Comparison of ENCODE assay signal across 26 cellular contexts in genomic region chr17:82331345-82331939, GRCh38. TPM values are rescaled to one million over a fixed set of nuclear protein-coding genes. Genes with fewer than 3 reads are reported as not detected.
A peak's percentile ranks its signal among the peaks of the same experiment; 100 is the strongest.
DNase-seq lines count a peak whose midpoint lies in the region; ATAC-seq, FAIRE-seq and TF ChIP-seq lines count a peak whose summit lies in the region.
"Had no signal": no experiment of that assay in that cellular context is flagged by ENCODE, and none has a peak within 500 bp of the region (broad histone marks: within the 10 kb centered on the region; RNA-seq: fewer than 3 reads in every experiment).

No MANE protein-coding gene starts in this region.

- TF ChIP-seq POLR2A in K562 (conservative IDR thresholded peaks at IDR 0.05) = no peak

- BruUV-seq in K562 (replicated peaks; lab: Mats Ljungman, UMichigan) = no TSS peak

- H3K9me3 Mint-ChIP-seq in naive thymus-derived CD4-positive, alpha-beta T cell = no peaks in the 10 kb centered on the region
- H3K9me3 Mint-ChIP-seq: activated B cell treated with CpG ODN at 0.5 μM for 24 hours; activated naive CD8-positive, alpha-beta T cell treated with anti-CD3 and anti-CD28 coated beads, Interleukin-2, amount 10 ng/mL, durations not matched to agents 7 days and 5 days; GM23338 had no signal

- POLR2A ChIA-PET in K562 (lab: Yijun Ruan, JAX) = interaction anchor here (0.6 to 1.2 kb wide), 4 partner anchors 14 to 120 kb away, joined by 3 to 4 read pairs (median 4); no protein-coding TSS in a partner anchor
- POLR2A ChIA-PET in naive thymus-derived CD4-positive, alpha-beta T cell (lab: Charles Lee) = interaction anchor here (1.3 to 3.7 kb wide), 2 partner anchors 16 to 34 kb away, joined by 3 to 27 read pairs; no protein-coding TSS in a partner anchor

- FAIRE-seq in K562 (lab: Jason Lieb, UNC) = peak; percentile 11

- no peaks in the 10 kb centered on the region for H3K36me3 Mint-ChIP-seq in naive thymus-derived CD4-positive, alpha-beta T cell
- H3K36me3 Mint-ChIP-seq: activated naive CD8-positive, alpha-beta T cell treated with anti-CD3 and anti-CD28 coated beads, Interleukin-2, amount 10 ng/mL, durations not matched to agents 7 days and 5 days had no signal

- H3K9ac ChIP-seq in K562 (ENCODE audit: insufficient read depth in 1 of 2, low read depth in 2 of 2, low read length in 2 of 2) = 0 out of 4 replicates have a peak overlapping the region, but pooled peaks of 1 of the 2 experiments have one; percentile 20

- no peak for TF ChIP-seq EP300 in K562 (IDR thresholded peaks at IDR 0.05; ENCODE audit: low read length)

- peaks cover 0 to 6% (median 0%) of the 10 kb centered on the region in 5 donors for H3K27me3 Mint-ChIP-seq in naive thymus-derived CD4-positive, alpha-beta T cell

- H4K20me1 ChIP-seq in K562 (replicated peaks; ENCODE audit: control insufficient read depth, insufficient read depth, low read length) = no peaks in the 10 kb centered on the region

- CTCF ChIA-PET in K562 (lab: Yijun Ruan, JAX; ENCODE audit: low intra/inter-chr PET ratio) = no interaction called here
- CTCF ChIA-PET in naive thymus-derived CD4-positive, alpha-beta T cell (lab: Charles Lee) = no interaction called here

- intact Hi-C loops in K562 (cut with micrococcal nuclease) = no loop called here
- intact Hi-C loops in naive thymus-derived CD4-positive, alpha-beta T cell (cut with micrococcal nuclease) = no loop called here

- in situ Hi-C loops in K562 (cut with MboI) = no loop called here

- H3K27ac ChIP-seq in K562 (ENCODE audit: extremely low read depth, low read depth, low read length) = no peak overlapping the region
- H3K27ac ChIP-seq in naive thymus-derived CD4-positive, alpha-beta T cell (ENCODE audit: low read depth, low read length) = no peak overlapping the region

- H3K9me1 ChIP-seq in K562 (ENCODE audit: control insufficient read depth, insufficient read depth, low read length) = no peaks in the 10 kb centered on the region

- ATAC-seq in K562 (no peak), HG02852 (IDR thresholded peaks at IDR 0.05; ENCODE audit: unreplicated experiment) (no peak)
- no peak for ATAC-seq in naive thymus-derived CD4-positive, alpha-beta T cell
- ATAC-seq: GM23338 had no signal

- WGBS in K562 (ENCODE audit: insufficient coverage, low coverage, missing lambda C conversion rate) = 81% methylated on average over 25 of the region's 25 CpGs

- no peak for TF ChIP-seq RAD21 in K562 (CRISPR knock-in tag; conservative IDR thresholded peaks at IDR 0.05 in 1 of 2, IDR thresholded peaks at IDR 0.05 in 1 of 2)

- H3K4me1 Mint-ChIP-seq in naive thymus-derived CD4-positive, alpha-beta T cell = peaks cover 16 to 33% (median 24%) of the 10 kb centered on the region in 7 donors

- H3K4me1 ChIP-seq in K562 (replicated peaks in 1 of 2; ENCODE audit: control insufficient read depth in 2 of 2, insufficient read depth in 2 of 2, low read length in 2 of 2) = peaks cover 37 to 99% of the 10 kb centered on the region in 2 experiments
- peaks cover 15 to 17% of the 10 kb centered on the region in 2 donors for H3K4me1 ChIP-seq in naive thymus-derived CD4-positive, alpha-beta T cell (ENCODE audit: control insufficient read depth in 2 of 2, insufficient read depth in 2 of 2, low read length in 2 of 2)

- H3K36me3 ChIP-seq in K562 (ENCODE audit: control insufficient read depth, insufficient read depth, low read length) = no peaks in the 10 kb centered on the region
- no peaks in the 10 kb centered on the region for H3K36me3 ChIP-seq in naive thymus-derived CD4-positive, alpha-beta T cell (ENCODE audit: control insufficient read depth in 2 of 3, insufficient read depth in 3 of 3, low read length in 3 of 3)
- H3K36me3 ChIP-seq: MG63 had no signal

- DNase-seq in DMS53 (lab: John Stamatoyannopoulos, UW) = peak; percentile 64
- no peak for DNase-seq in DMS53 treated with DMSO at 0.1 percent for 48 hours (lab: John Stamatoyannopoulos, UW; ENCODE audit: unreplicated experiment)
- DNase-seq in COLO668 (lab: John Stamatoyannopoulos, UW; ENCODE audit: unreplicated experiment) = peak; percentile 12
- no peak for DNase-seq in K562 (ENCODE audit: extremely low read depth in 1 of 4, low spot score in 3 of 4)
- no peak for DNase-seq in naive thymus-derived CD4-positive, alpha-beta T cell
- no peak for DNase-seq in T-helper 9 cell
- DNase-seq in C1 segment of cervical spinal cord (lab: John Stamatoyannopoulos, UW) = no peak
- DNase-seq: activated B cell treated with CpG ODN at 0.5 μM for 24 hours; activated CD4-positive, alpha-beta T cell treated with anti-CD3 and anti-CD28 coated beads, Interleukin-2, amount 50 U/mL, for 4 hours; activated CD8-positive, alpha-beta memory T cell treated with anti-CD3 and anti-CD28 coated beads, Interleukin-2, amount 50 U/mL, for 48 hours; activated effector memory CD4-positive, alpha-beta T cell treated with Interleukin-2 at 50 U/mL for 16 hours; activated naive CD8-positive, alpha-beta T cell treated with anti-CD3 and anti-CD28 coated beads, Interleukin-2, amount 10 ng/mL, durations not matched to agents 7 days and 5 days; AML-193; effector CD8-positive, alpha-beta T cell; kidney glomerular epithelial cell; nucleus accumbens had no signal

- H3K4me2 ChIP-seq in K562 (ENCODE audit: insufficient read depth, low read length) = no peak overlapping the region
- H3K4me2 ChIP-seq: GM23338 had no signal

- H3K9me3 ChIP-seq in K562 (replicated peaks; ENCODE audit: control insufficient read depth, insufficient read depth, low read depth, low read length) = no peaks in the 10 kb centered on the region
- H3K9me3 ChIP-seq in naive thymus-derived CD4-positive, alpha-beta T cell (ENCODE audit: control insufficient read depth in 2 of 3, low read length in 3 of 3) = no peaks in the 10 kb centered on the region
- H3K9me3 ChIP-seq: MG63 had no signal

- peaks cover 11% of the 10 kb centered on the region; the same call in 2 of the 3 replicates for H3K79me2 ChIP-seq in K562 (ENCODE audit: control insufficient read depth, insufficient read depth, low read length)

- TF ChIP-seq CTCF in K562 (IDR thresholded peaks at IDR 0.05 in 2 of 3, conservative IDR thresholded peaks at IDR 0.05 in 1 of 3; ENCODE audit: insufficient read depth in 2 of 3, low read depth in 1 of 3, low read length in 3 of 3) = no peak

- H3K4me3 Mint-ChIP-seq in naive thymus-derived CD4-positive, alpha-beta T cell = peak overlapping the region in 7 of 10 donors; percentile 23 to 90 (median 59)
- H3K4me3 Mint-ChIP-seq: activated B cell treated with CpG ODN at 0.5 μM for 24 hours; activated naive CD8-positive, alpha-beta T cell treated with anti-CD3 and anti-CD28 coated beads, Interleukin-2, amount 10 ng/mL, durations not matched to agents 7 days and 5 days had no signal

- no peaks in the 10 kb centered on the region for H3K27me3 ChIP-seq in K562 (ENCODE audit: control insufficient read depth in 2 of 2, insufficient read depth in 2 of 2, low read length in 2 of 2)
- H3K27me3 ChIP-seq in naive thymus-derived CD4-positive, alpha-beta T cell (ENCODE audit: control insufficient read depth in 2 of 2, insufficient read depth in 2 of 2, low read length in 2 of 2) = no peaks in the 10 kb centered on the region
- H3K27me3 ChIP-seq: MG63 had no signal

- no peak overlapping the region for H3K4me3 ChIP-seq in K562
- H3K4me3 ChIP-seq in naive thymus-derived CD4-positive, alpha-beta T cell (ENCODE audit: low read length) = no peak overlapping the region
- H3K4me3 ChIP-seq: GM23338 had no signal

- H3K27ac Mint-ChIP-seq in naive thymus-derived CD4-positive, alpha-beta T cell = no peak overlapping the region
- H3K27ac Mint-ChIP-seq: activated B cell treated with CpG ODN at 0.5 μM for 24 hours; activated naive CD8-positive, alpha-beta T cell treated with anti-CD3 and anti-CD28 coated beads, Interleukin-2, amount 10 ng/mL, durations not matched to agents 7 days and 5 days; GM23338 had no signal

- H2AFZ ChIP-seq in K562 (ENCODE audit: low read depth, low read length) = no peak overlapping the region
- H2AFZ ChIP-seq: GM23338 had no signal

RNA-seq across cellular contexts. Expression of gene SECTM1, which starts 2.1 kb away (rescaled TPM):
- total RNA-seq in K562 (2011; cell fraction: chromatin; rRNA removed; ENCODE audit: low replicate concordance) = 0.86 TPM in 1 of 2 replicates, not detected in the other
- 0.53 and 0.83 TPM in 2 replicates for total RNA-seq in K562 (2011; cell fraction: nucleolus; rRNA removed)
- 0.99 TPM in 1 of 2 replicates, not detected in the other for total RNA-seq in K562 (2011; cell fraction: nucleoplasm; rRNA removed)
- total RNA-seq in K562 (2014; rRNA removed) (0.18 TPM in 1 of 2 replicates, not detected in the other), K562 (2014; rRNA removed; fragmentation: Illumina TruSeq; extraction: Trizol) (not detected in 2 replicates), K562 (2015; rRNA removed; fragmentation: Illumina TruSeq; extraction: Trizol) (not detected in 2 replicates), K562 (2021) (0.11 TPM in 1 of 2 replicates, not detected in the other)
- polyA plus RNA-seq in K562 (2011; rRNA removed) (0.19 and 0.46 TPM in 2 replicates), K562 (2014; fragmentation: Illumina TruSeq; extraction: Trizol) (0.15 TPM in 1 of 2 replicates, not detected in the other), K562 (2014; fragmentation: Nextera tagmentation; extraction: Ambion mirVana) (not detected), K562 (2014; rRNA removed) (not detected in 2 replicates)
- polyA plus RNA-seq in K562 (2011; cell fraction: cytosol; rRNA removed) = 0.35 and 1.1 TPM in 2 replicates
- 0.31 and 0.47 TPM in 2 replicates for polyA plus RNA-seq in K562 (2011; cell fraction: nucleus; rRNA removed)
- 0.36 and 0.57 TPM in 2 replicates for polyA plus RNA-seq in K562 (2012)
- 0.18 and 0.33 TPM in 2 replicates for polyA minus RNA-seq in K562 (2011; rRNA and poly(A)+ RNA removed)
- not detected in 2 replicates for polyA minus RNA-seq in K562 (2011; cell fraction: cytosol; rRNA and poly(A)+ RNA removed)
- polyA minus RNA-seq in K562 (2011; cell fraction: nucleus; rRNA and poly(A)+ RNA removed) = 0.94 TPM in 1 of 2 replicates, not detected in the other
- 10 to 100 TPM in 2 of 5 experiments, 1 to 10 TPM in 3; 2.3 to 32.4 (median 5.1) TPM for total RNA-seq in naive thymus-derived CD4-positive, alpha-beta T cell
- polyA plus RNA-seq in naive thymus-derived CD4-positive, alpha-beta T cell = 1 to 10 TPM; 1.5 to 3.2 TPM
- total RNA-seq: activated B cell treated with CpG ODN at 0.5 μM for 24 hours had no signal

RNA-seq across cellular contexts. Expression of gene CD7, which starts 14.0 kb away (rescaled TPM):
- 0.44 TPM in 1 of 2 replicates, not detected in the other for total RNA-seq in K562 (2011; cell fraction: chromatin; rRNA removed; ENCODE audit: low replicate concordance)
- 0.66 and 0.83 TPM in 2 replicates for total RNA-seq in K562 (2011; cell fraction: nucleolus; rRNA removed)
- total RNA-seq in K562 (2011; cell fraction: nucleoplasm; rRNA removed) = 0.69 TPM in 1 of 2 replicates, not detected in the other
- total RNA-seq in K562 (2014; rRNA removed) = not detected in 2 replicates
- total RNA-seq in K562 (2014; rRNA removed; fragmentation: Illumina TruSeq; extraction: Trizol) = not detected in 2 replicates
- not detected in 2 replicates for total RNA-seq in K562 (2015; rRNA removed; fragmentation: Illumina TruSeq; extraction: Trizol)
- total RNA-seq in K562 (2021) = 0.18 and 0.35 TPM in 2 replicates
- polyA plus RNA-seq in K562 (2011; rRNA removed) = 0.21 and 0.85 TPM in 2 replicates
- 0.34 and 1.3 TPM in 2 replicates for polyA plus RNA-seq in K562 (2011; cell fraction: cytosol; rRNA removed)
- polyA plus RNA-seq in K562 (2011; cell fraction: nucleus; rRNA removed) = 0.88 and 1.2 TPM in 2 replicates
- 0.16 and 0.19 TPM in 2 replicates for polyA plus RNA-seq in K562 (2012)
- polyA plus RNA-seq in K562 (2014; fragmentation: Illumina TruSeq; extraction: Trizol) = not detected in 2 replicates
- polyA plus RNA-seq in K562 (2014; fragmentation: Nextera tagmentation; extraction: Ambion mirVana) = not detected
- not detected in 2 replicates for polyA plus RNA-seq in K562 (2014; rRNA removed)
- not detected in 2 replicates for polyA minus RNA-seq in K562 (2011; rRNA and poly(A)+ RNA removed)
- 1.0 TPM in 1 of 2 replicates, not detected in the other for polyA minus RNA-seq in K562 (2011; cell fraction: cytosol; rRNA and poly(A)+ RNA removed)
- polyA minus RNA-seq in K562 (2011; cell fraction: nucleus; rRNA and poly(A)+ RNA removed) = 0.27 TPM in 1 of 2 replicates, not detected in the other
- 100 to 1,000 TPM in 3 of 5 experiments, 10 to 100 TPM in 2; 61.9 to 390 (median 165) TPM for total RNA-seq in naive thymus-derived CD4-positive, alpha-beta T cell
- 100 to 1,000 TPM; 169 to 183 TPM for polyA plus RNA-seq in naive thymus-derived CD4-positive, alpha-beta T cell
- total RNA-seq: A172, cerebellum, epithelial cell of proximal tubule, pulmonary artery endothelial cell had no signal

RNA-seq across cellular contexts. Expression of gene TEX19, which starts 27.6 kb away (rescaled TPM):
- total RNA-seq in K562 (2011; cell fraction: chromatin; rRNA removed; ENCODE audit: low replicate concordance) = 1.0 and 1.2 TPM in 2 replicates
- total RNA-seq in K562 (2011; cell fraction: nucleolus; rRNA removed) = 1.2 TPM in 2 replicates
- total RNA-seq in K562 (2011; cell fraction: nucleoplasm; rRNA removed) = 1.0 and 1.8 TPM in 2 replicates
- total RNA-seq in K562 (2014; rRNA removed) (1.6 and 2.4 TPM in 2 replicates), K562 (2014; rRNA removed; fragmentation: Illumina TruSeq; extraction: Trizol) (0.93 and 1.4 TPM in 2 replicates), K562 (2015; rRNA removed; fragmentation: Illumina TruSeq; extraction: Trizol) (1.6 and 2.0 TPM in 2 replicates), K562 (2021) (1.4 and 2.1 TPM in 2 replicates)
- polyA plus RNA-seq in K562 (2011; rRNA removed) (3.6 and 4.9 TPM in 2 replicates), K562 (2014; fragmentation: Illumina TruSeq; extraction: Trizol) (1.9 and 2.3 TPM in 2 replicates), K562 (2014; fragmentation: Nextera tagmentation; extraction: Ambion mirVana) (under 1 TPM; 0.10 to 0.57 TPM), K562 (2014; rRNA removed) (1.9 and 2.2 TPM in 2 replicates)
- polyA plus RNA-seq in K562 (2011; cell fraction: cytosol; rRNA removed) = 4.1 and 5.7 TPM in 2 replicates
- polyA plus RNA-seq in K562 (2011; cell fraction: nucleus; rRNA removed) = 1.2 and 1.9 TPM in 2 replicates
- polyA plus RNA-seq in K562 (2012) = 2.0 and 5.3 TPM in 2 replicates
- polyA minus RNA-seq in K562 (2011; rRNA and poly(A)+ RNA removed) = 2.4 and 2.7 TPM in 2 replicates
- polyA minus RNA-seq in K562 (2011; cell fraction: cytosol; rRNA and poly(A)+ RNA removed) = 0.91 and 1.5 TPM in 2 replicates
- 0.13 and 0.56 TPM in 2 replicates for polyA minus RNA-seq in K562 (2011; cell fraction: nucleus; rRNA and poly(A)+ RNA removed)
- total RNA-seq in naive thymus-derived CD4-positive, alpha-beta T cell = not detected
- polyA plus RNA-seq in naive thymus-derived CD4-positive, alpha-beta T cell = not detected
- total RNA-seq: A172; activated B cell treated with CpG ODN at 0.5 μM for 24 hours; activated naive CD8-positive, alpha-beta T cell treated with anti-CD3 and anti-CD28 coated beads, Interleukin-2, amount 10 ng/mL, durations not matched to agents 7 days and 5 days; cerebellum; epithelial cell of proximal tubule; lung microvascular endothelial cell; pulmonary artery endothelial cell; urinary bladder had no signal
- polyA plus RNA-seq: urinary bladder had no signal

RNA-seq across cellular contexts. Expression of gene UTS2R, which starts 40.1 kb away (rescaled TPM):
- total RNA-seq in K562 (2011; cell fraction: chromatin; rRNA removed; ENCODE audit: low replicate concordance) = not detected in 2 replicates
- not detected in 2 replicates for total RNA-seq in K562 (2011; cell fraction: nucleolus; rRNA removed)
- total RNA-seq in K562 (2011; cell fraction: nucleoplasm; rRNA removed) = not detected in 2 replicates
- not detected in 2 replicates for total RNA-seq in K562 (2014; rRNA removed)
- total RNA-seq in K562 (2014; rRNA removed; fragmentation: Illumina TruSeq; extraction: Trizol) = not detected in 2 replicates
- not detected in 2 replicates for total RNA-seq in K562 (2015; rRNA removed; fragmentation: Illumina TruSeq; extraction: Trizol)
- 0.22 TPM in 1 of 2 replicates, not detected in the other for total RNA-seq in K562 (2021)
- not detected in 2 replicates for polyA plus RNA-seq in K562 (2011; rRNA removed)
- polyA plus RNA-seq in K562 (2011; cell fraction: cytosol; rRNA removed) = not detected in 2 replicates
- 0.27 TPM in 1 of 2 replicates, not detected in the other for polyA plus RNA-seq in K562 (2011; cell fraction: nucleus; rRNA removed)
- not detected in 2 replicates for polyA plus RNA-seq in K562 (2012)
- not detected in 2 replicates for polyA plus RNA-seq in K562 (2014; fragmentation: Illumina TruSeq; extraction: Trizol)
- polyA plus RNA-seq in K562 (2014; fragmentation: Nextera tagmentation; extraction: Ambion mirVana) = not detected
- not detected in 2 replicates for polyA plus RNA-seq in K562 (2014; rRNA removed)
- polyA minus RNA-seq in K562 (2011; rRNA and poly(A)+ RNA removed) = not detected in 2 replicates
- polyA minus RNA-seq in K562 (2011; cell fraction: cytosol; rRNA and poly(A)+ RNA removed) = not detected in 2 replicates
- not detected in 2 replicates for polyA minus RNA-seq in K562 (2011; cell fraction: nucleus; rRNA and poly(A)+ RNA removed)
- not detected for total RNA-seq in naive thymus-derived CD4-positive, alpha-beta T cell
- not detected for polyA plus RNA-seq in naive thymus-derived CD4-positive, alpha-beta T cell
- total RNA-seq: A172; activated B cell treated with CpG ODN at 0.5 μM for 24 hours; activated naive CD8-positive, alpha-beta T cell treated with anti-CD3 and anti-CD28 coated beads, Interleukin-2, amount 10 ng/mL, durations not matched to agents 7 days and 5 days; cerebellum; epithelial cell of proximal tubule; G401; lung microvascular endothelial cell; pulmonary artery endothelial cell; urinary bladder had no signal
- polyA plus RNA-seq: GM23338, urinary bladder had no signal

RNA-seq across cellular contexts. Expression of gene CSNK1D, which starts 57.9 kb away (rescaled TPM):
- 268 and 441 TPM in 2 replicates for total RNA-seq in K562 (2011; cell fraction: chromatin; rRNA removed; ENCODE audit: low replicate concordance)
- total RNA-seq in K562 (2011; cell fraction: nucleolus; rRNA removed) = 196 and 213 TPM in 2 replicates
- total RNA-seq in K562 (2011; cell fraction: nucleoplasm; rRNA removed) = 179 and 187 TPM in 2 replicates
- total RNA-seq in K562 (2014; rRNA removed) = 26.1 and 39.0 TPM in 2 replicates
- 35.9 and 41.3 TPM in 2 replicates for total RNA-seq in K562 (2014; rRNA removed; fragmentation: Illumina TruSeq; extraction: Trizol)
- 35.7 and 36.6 TPM in 2 replicates for total RNA-seq in K562 (2015; rRNA removed; fragmentation: Illumina TruSeq; extraction: Trizol)
- total RNA-seq in K562 (2021) = 95.3 and 114 TPM in 2 replicates
- 82.8 and 96.8 TPM in 2 replicates for polyA plus RNA-seq in K562 (2011; rRNA removed)
- polyA plus RNA-seq in K562 (2011; cell fraction: cytosol; rRNA removed) = 51.5 and 60.4 TPM in 2 replicates
- polyA plus RNA-seq in K562 (2011; cell fraction: nucleus; rRNA removed) = 306 and 488 TPM in 2 replicates
- polyA plus RNA-seq in K562 (2012) = 102 and 106 TPM in 2 replicates
- polyA plus RNA-seq in K562 (2014; fragmentation: Illumina TruSeq; extraction: Trizol) = 123 and 133 TPM in 2 replicates
- 1 to 10 TPM; 6.5 to 7.4 TPM for polyA plus RNA-seq in K562 (2014; fragmentation: Nextera tagmentation; extraction: Ambion mirVana)
- 81.0 and 90.3 TPM in 2 replicates for polyA plus RNA-seq in K562 (2014; rRNA removed)
- 56.2 and 74.7 TPM in 2 replicates for polyA minus RNA-seq in K562 (2011; rRNA and poly(A)+ RNA removed)
- polyA minus RNA-seq in K562 (2011; cell fraction: cytosol; rRNA and poly(A)+ RNA removed) = 45.7 and 51.3 TPM in 2 replicates
- polyA minus RNA-seq in K562 (2011; cell fraction: nucleus; rRNA and poly(A)+ RNA removed) = 71.1 and 74.9 TPM in 2 replicates
- total RNA-seq in naive thymus-derived CD4-positive, alpha-beta T cell = 100 to 1,000 TPM; 144 to 249 (median 176) TPM
- polyA plus RNA-seq in naive thymus-derived CD4-positive, alpha-beta T cell = 10 to 100 TPM; 46.1 to 81.3 TPM

Comparison
In these comparisons a context has a peak if more than half of its experiments do, and no peak if none do; other contexts are left out.
1. DNase-seq: peak in DMS53 (single experiment) and COLO668 (single experiment); none in DMS53 treated with DMSO at 0.1 percent for 48 hours (single experiment), K562 (0 of 4), naive thymus-derived CD4-positive, alpha-beta T cell (0 of 9), T-helper 9 cell (single experiment) and C1 segment of cervical spinal cord (0 of 14).
2. RNA of gene CD7, which starts 14.0 kb away (total RNA-seq): 61.9 to 390 TPM in naive thymus-derived CD4-positive, alpha-beta T cell; 0.18 to 0.83 TPM in K562; every median in the first group is over 10 times any median in the second.